Comparison of ENCODE assay signal across 8 cellular contexts in genomic region chr11:65261591-65262380, GRCh38. TPM values are rescaled to one million over a fixed set of nuclear protein-coding genes. Genes with fewer than 3 reads are reported as not detected.
DNase-seq lines count a peak whose midpoint lies in the region; ATAC-seq and TF ChIP-seq lines count a peak whose summit lies in the region.

Gene POLA2, plus strand, starts transcription at chr11:65261962. Its CDS starts 331 bp downstream, at chr11:65262293.

- H3K9me3 ChIP-seq in thymus (ENCODE audit: control insufficient read depth), result no peaks in the 10 kb centered on the region

- H3K4me1 Mint-ChIP-seq in activated naive CD8-positive, alpha-beta T cell (ENCODE audit: low read depth), result peaks cover 46% of the 10 kb centered on the region
- peaks cover 9% of the 10 kb centered on the region for H3K4me1 Mint-ChIP-seq in glutamatergic neuron (ENCODE audit: low read depth, unreplicated experiment)
- peaks cover 21% of the 10 kb centered on the region for H3K4me1 Mint-ChIP-seq in osteocyte (ENCODE audit: unreplicated experiment)

- H3K27ac Mint-ChIP-seq in activated naive CD8-positive, alpha-beta T cell, result peak within 1 kb of the TSS; percentile 95
- H3K27ac Mint-ChIP-seq in glutamatergic neuron (ENCODE audit: unreplicated experiment), result peak within 1 kb of the TSS; percentile 85
- peak within 1 kb of the TSS; percentile 75 for H3K27ac Mint-ChIP-seq in osteocyte (ENCODE audit: unreplicated experiment)

- peak within 1 kb of the TSS; percentile 72 for H3K4me3 ChIP-seq in thymus (ENCODE audit: low read length)

- WGBS in thymus, result under 1% methylated on average over 66 of the region's 66 CpGs

- peak within 1 kb of the TSS; percentile 95 for H3K4me3 Mint-ChIP-seq in activated naive CD8-positive, alpha-beta T cell
- H3K4me3 Mint-ChIP-seq in glutamatergic neuron (ENCODE audit: unreplicated experiment) (peak within 1 kb of the TSS; percentile 96), osteocyte (ENCODE audit: unreplicated experiment) (peak within 1 kb of the TSS; percentile 82)

- peaks cover 9% of the 10 kb centered on the region for H3K36me3 ChIP-seq in thymus (ENCODE audit: control insufficient read depth, insufficient read depth)

- peaks cover 11% of the 10 kb centered on the region for H3K36me3 Mint-ChIP-seq in activated naive CD8-positive, alpha-beta T cell
- H3K36me3 Mint-ChIP-seq in glutamatergic neuron (ENCODE audit: unreplicated experiment), result no peaks in the 10 kb centered on the region
- no peaks in the 10 kb centered on the region for H3K36me3 Mint-ChIP-seq in osteocyte (ENCODE audit: unreplicated experiment)

- H3K4me1 ChIP-seq in thymus (ENCODE audit: control insufficient read depth, insufficient read depth, low read length), result peaks cover 10% of the 10 kb centered on the region

- H3K27me3 Mint-ChIP-seq in activated naive CD8-positive, alpha-beta T cell, result no peaks in the 10 kb centered on the region
- H3K27me3 Mint-ChIP-seq in glutamatergic neuron (ENCODE audit: unreplicated experiment), result peaks cover 10% of the 10 kb centered on the region
- H3K27me3 Mint-ChIP-seq in osteocyte (ENCODE audit: unreplicated experiment), result no peaks in the 10 kb centered on the region

- TF ChIP-seq CTCF in GM10266 (IDR thresholded peaks at IDR 0.05; ENCODE audit: control insufficient read depth, insufficient read depth, low read depth, missing control alignments) (no peak), glutamatergic neuron (IDR thresholded peaks at IDR 0.05; ENCODE audit: partially characterized antibody, unreplicated experiment) (no peak), osteocyte (IDR thresholded peaks at IDR 0.05) (no peak)

- peak within 1 kb of the TSS; percentile 88 for H3K27ac ChIP-seq in thymus (ENCODE audit: low read depth)

- H3K9me3 Mint-ChIP-seq in activated naive CD8-positive, alpha-beta T cell (ENCODE audit: low read depth), result no peaks in the 10 kb centered on the region
- H3K9me3 Mint-ChIP-seq in glutamatergic neuron (ENCODE audit: unreplicated experiment), result peaks cover 7% of the 10 kb centered on the region
- no peaks in the 10 kb centered on the region for H3K9me3 Mint-ChIP-seq in osteocyte (ENCODE audit: unreplicated experiment)

- DNase-seq in GM10266 (ENCODE audit: extremely low spot score), result peak; percentile 98
- DNase-seq in NCI-H1105 treated with DMSO at 0.1 percent for 48 hours (lab: John Stamatoyannopoulos, UW), result peak; percentile 96
- peak; percentile 97 for DNase-seq in SKM-1 treated with dmso at 0.1 percent for 144 hours (lab: John Stamatoyannopoulos, UW; ENCODE audit: unreplicated experiment)
- DNase-seq in glutamatergic neuron, result peak; percentile 92
- DNase-seq in osteocyte (ENCODE audit: extremely low spot score, unreplicated experiment), result peak; percentile 99

- peak; percentile 85 for ATAC-seq in HG02642 (IDR thresholded peaks at IDR 0.05; ENCODE audit: poor library complexity, unreplicated experiment)

- no peaks in the 10 kb centered on the region for H3K27me3 ChIP-seq in thymus (ENCODE audit: control insufficient read depth, insufficient read depth)

RNA-seq across cellular contexts. Expression of gene POLA2, which starts in this region (rescaled TPM):
- total RNA-seq in glutamatergic neuron (ENCODE audit: unreplicated experiment) (8.6 TPM), osteocyte (5.9 and 9.3 TPM in 2 replicates)
- 7.3 TPM for polyA plus RNA-seq in thymus

Comparison
In these comparisons a context has a peak if more than half of its experiments do, and no peak if none do; other contexts are left out.
1. Peak in every context shown above with its lines: DNase-seq, ATAC-seq, H3K4me3 ChIP-seq and H3K27ac ChIP-seq.